Comparison of ENCODE assay signal across 23 cellular contexts in the genomic region with DNA sequence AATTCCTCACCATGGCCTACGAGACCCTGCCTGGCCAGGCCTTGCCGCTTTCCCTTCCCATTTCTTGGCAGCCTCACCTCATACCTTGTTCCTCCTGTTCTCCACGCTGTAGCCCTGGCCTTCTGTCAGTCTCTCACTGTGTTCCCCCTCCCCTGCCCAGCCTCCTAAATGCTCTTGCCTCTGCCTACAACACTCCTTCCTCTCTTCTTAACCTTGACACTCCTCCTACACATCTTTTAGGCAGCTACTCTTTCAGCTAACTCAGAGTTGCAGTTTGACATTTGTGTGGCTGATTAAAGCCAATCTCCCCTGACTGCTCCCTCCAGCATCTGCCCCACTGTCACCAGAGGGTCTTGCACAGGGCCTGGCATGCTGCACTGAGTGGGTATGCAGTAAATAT.
DNase-seq lines count a peak whose midpoint lies in the region; ATAC-seq, FAIRE-seq and TF ChIP-seq lines count a peak whose summit lies in the region.
"Had no signal": no experiment of that assay in that cellular context is flagged by ENCODE, and none has a peak within 500 bp of the region (broad histone marks: within the 10 kb centered on the region; RNA-seq: fewer than 3 reads in every experiment).

No MANE protein-coding gene starts in this region.

- CTCF ChIA-PET in HEK293 (lab: Yijun Ruan, JAX) = no interaction called here
- CTCF ChIA-PET in H1 (lab: Charles Lee; ENCODE audit: partially characterized antibody) = interaction anchor here (0.7 to 1.0 kb wide), 4 partner anchors 11 to 27 kb away, joined by 3 read pairs; no protein-coding TSS in a partner anchor
- CTCF ChIA-PET in activated CD8-positive, alpha-beta memory T cell treated with anti-CD3 and anti-CD28 coated beads, Interleukin-2, amount 10 ng/mL, durations not matched to agents 7 days and 5 days (lab: Charles Lee) = interaction anchor here (1.3 kb wide), 1 partner anchor 19 kb away, joined by 3 read pairs; no protein-coding TSS in a partner anchor

- H2AK5ac ChIP-seq in H1 (ENCODE audit: low read depth, low read length) = no peak overlapping the region

- H2BK5ac ChIP-seq in H1 (ENCODE audit: low read depth, low read length) = peak overlapping the region; percentile 61; the same call in 1 of the 2 replicates

- no peak overlapping the region for H3K14ac ChIP-seq in H1 (ENCODE audit: insufficient read length)

- H3K4me2 ChIP-seq in H1 (ENCODE audit: insufficient read depth in 1 of 2, low read depth in 2 of 2, low read length in 2 of 2) = no peak overlapping the region
- H3K4me2 ChIP-seq: KMS-11 had no signal

- H3K4me1 ChIP-seq in HEK293 (ENCODE audit: control insufficient read depth, insufficient read depth, low read length) (no peaks in the 10 kb centered on the region), H1 (replicated peaks in 1 of 4; ENCODE audit: control insufficient read depth in 3 of 4, insufficient read depth in 4 of 4, low read length in 3 of 4) (no peaks in the 10 kb centered on the region)

- FAIRE-seq in H1 (lab: Jason Lieb, UNC) = no peak
- FAIRE-seq: GM12891, H54 had no signal

- no peaks in the 10 kb centered on the region for H3K27me3 ChIP-seq in H1 (replicated peaks in 1 of 4; ENCODE audit: control insufficient read depth in 3 of 4, extremely low read depth in 1 of 4, insufficient read depth in 3 of 4, low read length in 3 of 4)
- H3K27me3 ChIP-seq: SJSA1 had no signal

- H3K36me3 ChIP-seq in HEK293 (ENCODE audit: control insufficient read depth in 2 of 2, insufficient read depth in 1 of 2, low read length in 2 of 2) = no peaks in the 10 kb centered on the region
- H3K36me3 ChIP-seq in H1 (ENCODE audit: control insufficient read depth in 2 of 4, insufficient read depth in 4 of 4, low read length in 3 of 4) = peaks cover 0 to 9% (median under 1%) of the 10 kb centered on the region in 4 experiments; a peak in 3 of 8 replicates
- H3K36me3 ChIP-seq: SJSA1 had no signal

- DNase-seq in H1 (ENCODE audit: low read depth in 1 of 2, low spot score in 2 of 2) (no peak), CD14-positive monocyte (ENCODE audit: low spot score) (no peak)
- no peak for DNase-seq in activated naive CD4-positive, alpha-beta T cell treated with anti-CD3 and anti-CD28 coated beads, Interleukin-2, amount 50 U/mL, for 16 hours
- no peak for DNase-seq in activated CD8-positive, alpha-beta memory T cell treated with anti-CD3 and anti-CD28 coated beads, Interleukin-2, amount 10 ng/mL, durations not matched to agents 7 days and 5 days
- DNase-seq: C1 segment of cervical spinal cord; CD8-positive, alpha-beta T cell; DMS 273 treated with DMSO at 0.1 percent for 48 hours; DMS79; GF-D8; MM.1S; NCI-H2029 treated with DMSO at 0.1 percent for 48 hours; NCI-H2227 treated with DMSO at 0.1 percent for 48 hours; NCI-H526 treated with DMSO at 0.1 percent for 48 hours; Right ventricle myocardium superior; RPMI8226 had no signal

- no peaks in the 10 kb centered on the region for H3K36me3 Mint-ChIP-seq in nephron (ENCODE audit: low read depth)
- H3K36me3 Mint-ChIP-seq in CD14-positive monocyte = no peaks in the 10 kb centered on the region
- H3K36me3 Mint-ChIP-seq in activated CD8-positive, alpha-beta memory T cell treated with anti-CD3 and anti-CD28 coated beads, Interleukin-2, amount 10 ng/mL, durations not matched to agents 7 days and 5 days = no peaks in the 10 kb centered on the region
- H3K36me3 Mint-ChIP-seq: CD8-positive, alpha-beta T cell had no signal

- 93% methylated on average over 3 of the region's 3 CpGs; no CpG with 5 or more reads in 1 of the 2 experiments for WGBS in H1 (ENCODE audit: extremely low coverage in 1 of 2, insufficient coverage in 1 of 2, insufficient read length in 1 of 2, insufficient replicate concordance in 2 of 2, low coverage in 1 of 2, low lambda C conversion rate in 2 of 2, missing lambda C conversion rate in 1 of 2), 2 experiments

- H3K18ac ChIP-seq in H1 (ENCODE audit: extremely low read depth, low read length) = no peak overlapping the region

- H2BK12ac ChIP-seq in H1 (ENCODE audit: low read depth, low read length) = no peak overlapping the region

- no peak overlapping the region for H4K91ac ChIP-seq in H1 (replicated peaks; ENCODE audit: insufficient read length, low read length)

- intact Hi-C loops in CD14-positive monocyte (cut with micrococcal nuclease) = no loop called here

- H3K23ac ChIP-seq in H1 (ENCODE audit: insufficient read length) = no peak overlapping the region

- no peak overlapping the region for H2BK15ac ChIP-seq in H1 (ENCODE audit: low read length)

- H3K79me1 ChIP-seq in H1 (ENCODE audit: low read depth, low read length) = no peaks in the 10 kb centered on the region

- no peaks in the 10 kb centered on the region for H4K20me1 ChIP-seq in H1 (replicated peaks in 1 of 2; ENCODE audit: control insufficient read depth in 1 of 2, insufficient read depth in 2 of 2, low read length in 2 of 2)

- no peaks in the 10 kb centered on the region for H3K79me2 ChIP-seq in H1 (ENCODE audit: control insufficient read depth in 1 of 2, insufficient read depth in 2 of 2, low read length in 2 of 2)

- H3K27ac Mint-ChIP-seq in nephron (peak overlapping the region in 2 of 3 experiments; percentile 1 to 10), CD14-positive monocyte (no peak overlapping the region)
- H3K27ac Mint-ChIP-seq in activated CD8-positive, alpha-beta memory T cell treated with anti-CD3 and anti-CD28 coated beads, Interleukin-2, amount 10 ng/mL, durations not matched to agents 7 days and 5 days = no peak overlapping the region
- H3K27ac Mint-ChIP-seq: CD8-positive, alpha-beta T cell; IgD-negative memory B cell had no signal

- H3K4me3 ChIP-seq in HEK293 (ENCODE audit: low read depth, low read length) (no peak overlapping the region), H1 (ENCODE audit: extremely low read depth in 1 of 4, insufficient read depth in 2 of 4, low read depth in 3 of 4, low read length in 4 of 4) (no peak overlapping the region)
- H3K4me3 ChIP-seq: SJSA1 had no signal

- TF ChIP-seq POLR2A in H1 (IDR thresholded peaks at IDR 0.05; ENCODE audit: control extremely low read depth in 1 of 2, low read depth in 2 of 2, low read length in 2 of 2) = no peak

- no peak overlapping the region; a peak in 1 of 7 replicates for H3K9ac ChIP-seq in H1 (replicated peaks in 1 of 4; ENCODE audit: extremely low read depth in 1 of 4, low read depth in 3 of 4, low read length in 3 of 4)
- H3K9ac ChIP-seq: KMS-11 had no signal

- H4K5ac ChIP-seq in H1 (ENCODE audit: insufficient read length, low read depth, low read length) = no peak overlapping the region

- H3K9me3 Mint-ChIP-seq in nephron = no peaks in the 10 kb centered on the region
- peaks cover 0 to 5% (median 0%) of the 10 kb centered on the region in 7 donors for H3K9me3 Mint-ChIP-seq in CD14-positive monocyte
- no peaks in the 10 kb centered on the region for H3K9me3 Mint-ChIP-seq in activated CD8-positive, alpha-beta memory T cell treated with anti-CD3 and anti-CD28 coated beads, Interleukin-2, amount 10 ng/mL, durations not matched to agents 7 days and 5 days (ENCODE audit: low read depth)
- H3K9me3 Mint-ChIP-seq: CD8-positive, alpha-beta T cell; IgD-negative memory B cell had no signal

- H3K9me3 ChIP-seq in HEK293 (ENCODE audit: control insufficient read depth, insufficient read depth, low read depth, low read length) (no peaks in the 10 kb centered on the region), H1 (ENCODE audit: insufficient read depth in 2 of 2, low read depth in 1 of 2, low read length in 1 of 2) (no peaks in the 10 kb centered on the region)
- H3K9me3 ChIP-seq: SJSA1 had no signal

- POLR2A ChIA-PET in HEK293 (lab: Yijun Ruan, JAX) = no interaction called here
- POLR2A ChIA-PET in H1 (lab: Charles Lee; ENCODE audit: partially characterized antibody) = no interaction called here

- H3K27ac ChIP-seq in HEK293 (ENCODE audit: extremely low read depth, low read depth, low read length) (no peak overlapping the region), H1 (ENCODE audit: low read depth, low read length) (no peak overlapping the region)
- H3K27ac ChIP-seq: KMS-11, SJSA1 had no signal

- no peak for ATAC-seq in esophagus mucosa
- ATAC-seq in activated CD8-positive, alpha-beta memory T cell treated with anti-CD3 and anti-CD28 coated beads, Interleukin-2, amount 10 ng/mL, durations not matched to agents 7 days and 5 days = no peak
- ATAC-seq: CD8-positive, alpha-beta T cell had no signal

- H3K4me1 Mint-ChIP-seq in nephron (peaks cover 16% of the 10 kb centered on the region), CD14-positive monocyte (peaks cover 7% of the 10 kb centered on the region)
- peaks cover 13% of the 10 kb centered on the region for H3K4me1 Mint-ChIP-seq in activated CD8-positive, alpha-beta memory T cell treated with anti-CD3 and anti-CD28 coated beads, Interleukin-2, amount 10 ng/mL, durations not matched to agents 7 days and 5 days
- H3K4me1 Mint-ChIP-seq: IgD-negative memory B cell had no signal

- no peak for TF ChIP-seq CTCF in HEK293 (tag by site-specific recombination; IDR thresholded peaks at IDR 0.05)
- no peak for TF ChIP-seq CTCF in H1 (IDR thresholded peaks at IDR 0.05; ENCODE audit: control extremely low read depth in 1 of 3, insufficient read depth in 1 of 3, low read depth in 1 of 3, low read length in 3 of 3)
- TF ChIP-seq CTCF in nephron (IDR thresholded peaks at IDR 0.05; ENCODE audit: unreplicated experiment in 3 of 3) = no peak
- TF ChIP-seq CTCF in CD14-positive monocyte (IDR thresholded peaks at IDR 0.05) = no peak

- H4K8ac ChIP-seq in H1 (ENCODE audit: extremely low read depth, insufficient read depth, low read length) = no peak overlapping the region

- H3K4me3 Mint-ChIP-seq in nephron (no peak overlapping the region), CD14-positive monocyte (peak overlapping the region in 1 of 2 donors; percentile 62)
- H3K4me3 Mint-ChIP-seq in activated CD8-positive, alpha-beta memory T cell treated with anti-CD3 and anti-CD28 coated beads, Interleukin-2, amount 10 ng/mL, durations not matched to agents 7 days and 5 days = no peak overlapping the region
- H3K4me3 Mint-ChIP-seq: CD8-positive, alpha-beta T cell had no signal

- no peak overlapping the region for H3K4ac ChIP-seq in H1 (replicated peaks; ENCODE audit: insufficient read length, low read depth, low read length)

- H2BK20ac ChIP-seq in H1 (ENCODE audit: low read length) = no peak overlapping the region

- H2BK120ac ChIP-seq in H1 (replicated peaks; ENCODE audit: low read depth, low read length) = no peak overlapping the region

- H2AFZ ChIP-seq in H1 (ENCODE audit: low read length) = no peak overlapping the region

- H3K23me2 ChIP-seq in H1 (ENCODE audit: low read depth, low read length) = no peaks in the 10 kb centered on the region

- no peak overlapping the region for H3K56ac ChIP-seq in H1 (replicated peaks; ENCODE audit: insufficient read length, low read depth, low read length)

- no peak for TF ChIP-seq RAD21 in H1 (IDR thresholded peaks at IDR 0.05 in 1 of 2, conservative IDR thresholded peaks at IDR 0.05 in 1 of 2; ENCODE audit: low read depth in 2 of 2, low read length in 2 of 2)

- no peaks in the 10 kb centered on the region for H3K27me3 Mint-ChIP-seq in nephron (ENCODE audit: low read depth)
- peaks cover 67 to 92% (median 89%) of the 10 kb centered on the region in 3 donors for H3K27me3 Mint-ChIP-seq in CD14-positive monocyte (ENCODE audit: low read depth in 3 of 3)
- peaks cover 15% of the 10 kb centered on the region for H3K27me3 Mint-ChIP-seq in activated CD8-positive, alpha-beta memory T cell treated with anti-CD3 and anti-CD28 coated beads, Interleukin-2, amount 10 ng/mL, durations not matched to agents 7 days and 5 days

- TF ChIP-seq EP300 in H1 (IDR thresholded peaks at IDR 0.05; ENCODE audit: borderline replicate concordance in 1 of 2, low read depth in 2 of 2, low read length in 2 of 2) = no peak

Comparison
In these comparisons a context has a peak if more than half of its experiments do, and no peak if none do; other contexts are left out.
1. H3K27ac Mint-ChIP-seq: peak in nephron (2 of 3); none in CD14-positive monocyte (0 of 7) and activated CD8-positive, alpha-beta memory T cell treated with anti-CD3 and anti-CD28 coated beads, Interleukin-2, amount 10 ng/mL, durations not matched to agents 7 days and 5 days (single experiment).